Comparison of ENCODE assay signal across 1 cellular context in the genomic region with DNA sequence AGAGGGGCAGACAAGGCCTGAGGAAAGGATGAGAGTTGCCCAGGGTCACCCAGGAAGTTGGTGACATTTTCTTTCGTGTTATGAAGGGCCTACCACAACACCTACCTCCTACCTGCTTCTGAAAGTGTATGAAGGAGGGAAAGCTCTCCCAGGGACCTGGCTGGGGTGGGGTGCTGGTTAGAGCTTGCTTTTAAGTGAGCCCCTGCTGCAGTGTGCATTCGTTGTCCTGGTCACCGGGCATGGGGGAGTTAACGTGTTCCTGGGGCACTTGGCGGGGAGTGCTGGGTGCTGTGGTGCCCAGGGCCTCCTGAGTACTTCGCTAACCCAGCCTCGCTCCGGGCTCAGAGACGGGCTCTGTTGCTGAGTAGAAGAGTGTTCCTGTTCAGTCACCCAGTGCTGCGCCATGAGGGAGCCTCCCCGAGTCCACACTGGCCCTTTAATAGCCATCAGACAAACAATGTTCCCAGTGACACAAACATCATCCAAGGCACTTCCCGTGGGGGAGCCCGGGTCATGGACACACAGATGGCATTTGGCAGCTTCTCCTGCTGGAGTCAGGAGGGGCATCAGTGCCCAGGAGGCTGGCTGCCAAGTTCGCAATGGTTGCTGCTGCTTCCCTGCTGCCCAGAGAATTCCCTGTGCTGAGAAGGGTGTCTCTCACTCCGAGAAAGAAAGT.
TF ChIP-seq lines count a peak whose summit lies in the region.

No MANE protein-coding gene starts in this region.

TF ChIP-seq in WTC11, 78 proteins besides CTCF, POLR2A, EP300 and RAD21 (continued from another document):
- TF ChIP-seq, protein P1, sequence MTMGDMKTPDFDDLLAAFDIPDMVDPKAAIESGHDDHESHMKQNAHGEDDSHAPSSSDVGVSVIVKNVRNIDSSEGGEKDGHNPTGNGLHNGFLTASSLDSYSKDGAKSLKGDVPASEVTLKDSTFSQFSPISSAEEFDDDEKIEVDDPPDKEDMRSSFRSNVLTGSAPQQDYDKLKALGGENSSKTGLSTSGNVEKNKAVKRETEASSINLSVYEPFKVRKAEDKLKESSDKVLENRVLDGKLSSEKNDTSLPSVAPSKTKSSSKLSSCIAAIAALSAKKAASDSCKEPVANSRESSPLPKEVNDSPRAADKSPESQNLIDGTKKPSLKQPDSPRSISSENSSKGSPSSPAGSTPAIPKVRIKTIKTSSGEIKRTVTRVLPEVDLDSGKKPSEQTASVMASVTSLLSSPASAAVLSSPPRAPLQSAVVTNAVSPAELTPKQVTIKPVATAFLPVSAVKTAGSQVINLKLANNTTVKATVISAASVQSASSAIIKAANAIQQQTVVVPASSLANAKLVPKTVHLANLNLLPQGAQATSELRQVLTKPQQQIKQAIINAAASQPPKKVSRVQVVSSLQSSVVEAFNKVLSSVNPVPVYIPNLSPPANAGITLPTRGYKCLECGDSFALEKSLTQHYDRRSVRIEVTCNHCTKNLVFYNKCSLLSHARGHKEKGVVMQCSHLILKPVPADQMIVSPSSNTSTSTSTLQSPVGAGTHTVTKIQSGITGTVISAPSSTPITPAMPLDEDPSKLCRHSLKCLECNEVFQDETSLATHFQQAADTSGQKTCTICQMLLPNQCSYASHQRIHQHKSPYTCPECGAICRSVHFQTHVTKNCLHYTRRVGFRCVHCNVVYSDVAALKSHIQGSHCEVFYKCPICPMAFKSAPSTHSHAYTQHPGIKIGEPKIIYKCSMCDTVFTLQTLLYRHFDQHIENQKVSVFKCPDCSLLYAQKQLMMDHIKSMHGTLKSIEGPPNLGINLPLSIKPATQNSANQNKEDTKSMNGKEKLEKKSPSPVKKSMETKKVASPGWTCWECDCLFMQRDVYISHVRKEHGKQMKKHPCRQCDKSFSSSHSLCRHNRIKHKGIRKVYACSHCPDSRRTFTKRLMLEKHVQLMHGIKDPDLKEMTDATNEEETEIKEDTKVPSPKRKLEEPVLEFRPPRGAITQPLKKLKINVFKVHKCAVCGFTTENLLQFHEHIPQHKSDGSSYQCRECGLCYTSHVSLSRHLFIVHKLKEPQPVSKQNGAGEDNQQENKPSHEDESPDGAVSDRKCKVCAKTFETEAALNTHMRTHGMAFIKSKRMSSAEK (CRISPR knock-in tag; IDR thresholded peaks at IDR 0.05; ENCODE audit: borderline replicate concordance) = no peak
- TF ChIP-seq, protein P2, sequence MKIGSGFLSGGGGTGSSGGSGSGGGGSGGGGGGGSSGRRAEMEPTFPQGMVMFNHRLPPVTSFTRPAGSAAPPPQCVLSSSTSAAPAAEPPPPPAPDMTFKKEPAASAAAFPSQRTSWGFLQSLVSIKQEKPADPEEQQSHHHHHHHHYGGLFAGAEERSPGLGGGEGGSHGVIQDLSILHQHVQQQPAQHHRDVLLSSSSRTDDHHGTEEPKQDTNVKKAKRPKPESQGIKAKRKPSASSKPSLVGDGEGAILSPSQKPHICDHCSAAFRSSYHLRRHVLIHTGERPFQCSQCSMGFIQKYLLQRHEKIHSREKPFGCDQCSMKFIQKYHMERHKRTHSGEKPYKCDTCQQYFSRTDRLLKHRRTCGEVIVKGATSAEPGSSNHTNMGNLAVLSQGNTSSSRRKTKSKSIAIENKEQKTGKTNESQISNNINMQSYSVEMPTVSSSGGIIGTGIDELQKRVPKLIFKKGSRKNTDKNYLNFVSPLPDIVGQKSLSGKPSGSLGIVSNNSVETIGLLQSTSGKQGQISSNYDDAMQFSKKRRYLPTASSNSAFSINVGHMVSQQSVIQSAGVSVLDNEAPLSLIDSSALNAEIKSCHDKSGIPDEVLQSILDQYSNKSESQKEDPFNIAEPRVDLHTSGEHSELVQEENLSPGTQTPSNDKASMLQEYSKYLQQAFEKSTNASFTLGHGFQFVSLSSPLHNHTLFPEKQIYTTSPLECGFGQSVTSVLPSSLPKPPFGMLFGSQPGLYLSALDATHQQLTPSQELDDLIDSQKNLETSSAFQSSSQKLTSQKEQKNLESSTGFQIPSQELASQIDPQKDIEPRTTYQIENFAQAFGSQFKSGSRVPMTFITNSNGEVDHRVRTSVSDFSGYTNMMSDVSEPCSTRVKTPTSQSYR (CRISPR knock-in tag; IDR thresholded peaks at IDR 0.05) = no peak
- no peak for TF ChIP-seq NR3C1 (CRISPR knock-in tag; conservative IDR thresholded peaks at IDR 0.05; ENCODE audit: low read depth)
- TF ChIP-seq ELF4 (CRISPR knock-in tag; IDR thresholded peaks at IDR 0.05; ENCODE audit: low read depth) = no peak
- TF ChIP-seq, protein P3, sequence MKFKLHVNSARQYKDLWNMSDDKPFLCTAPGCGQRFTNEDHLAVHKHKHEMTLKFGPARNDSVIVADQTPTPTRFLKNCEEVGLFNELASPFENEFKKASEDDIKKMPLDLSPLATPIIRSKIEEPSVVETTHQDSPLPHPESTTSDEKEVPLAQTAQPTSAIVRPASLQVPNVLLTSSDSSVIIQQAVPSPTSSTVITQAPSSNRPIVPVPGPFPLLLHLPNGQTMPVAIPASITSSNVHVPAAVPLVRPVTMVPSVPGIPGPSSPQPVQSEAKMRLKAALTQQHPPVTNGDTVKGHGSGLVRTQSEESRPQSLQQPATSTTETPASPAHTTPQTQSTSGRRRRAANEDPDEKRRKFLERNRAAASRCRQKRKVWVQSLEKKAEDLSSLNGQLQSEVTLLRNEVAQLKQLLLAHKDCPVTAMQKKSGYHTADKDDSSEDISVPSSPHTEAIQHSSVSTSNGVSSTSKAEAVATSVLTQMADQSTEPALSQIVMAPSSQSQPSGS (CRISPR knock-in tag; IDR thresholded peaks at IDR 0.05; ENCODE audit: borderline replicate concordance, low read depth) = no peak
TF ChIP-seq in WTC11: peak in this region for 0.
